1 cellular context compared by ENCODE assay signal in the genomic region with DNA sequence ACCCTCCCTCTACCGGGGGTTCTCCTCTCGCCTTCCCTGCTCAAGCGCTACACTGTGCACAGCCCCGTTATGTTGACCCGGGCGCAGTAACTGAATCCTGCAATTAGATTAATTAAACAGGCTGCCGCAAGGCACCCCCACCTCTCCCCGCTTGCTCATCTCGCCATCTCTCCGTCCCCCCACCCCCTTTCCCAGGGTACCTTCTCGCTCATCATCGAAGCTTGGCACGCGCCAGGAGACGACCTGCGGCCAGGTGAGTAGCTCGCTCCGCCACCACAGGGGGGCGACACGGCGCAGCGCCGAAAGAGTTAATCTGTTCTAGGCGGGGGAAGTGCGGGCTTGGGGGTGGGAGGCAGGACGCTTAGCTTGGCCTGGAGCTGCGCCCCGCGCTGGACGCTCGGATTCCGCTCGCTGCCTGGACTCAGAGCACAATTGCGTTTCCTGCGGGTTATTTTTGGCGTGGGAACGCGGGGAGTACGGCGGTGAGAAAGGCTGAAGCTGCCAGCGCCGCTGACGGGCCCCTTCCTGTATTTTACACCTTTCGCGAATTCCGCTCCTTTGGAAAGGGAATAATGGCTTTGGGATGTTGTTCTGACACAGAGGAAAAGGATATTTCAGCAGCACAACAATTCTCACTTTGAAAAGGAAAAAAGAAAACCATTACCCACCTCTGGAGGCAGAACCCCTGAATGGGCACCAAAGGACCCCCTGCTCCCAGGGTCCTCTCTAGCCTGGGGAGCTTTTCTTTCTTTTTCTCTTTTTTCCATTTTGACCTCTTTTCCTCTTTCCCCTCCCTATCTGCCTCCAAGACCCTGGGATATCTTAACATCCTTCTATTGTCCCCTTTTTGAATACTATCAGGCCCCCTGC.
TF ChIP-seq lines count a peak whose summit lies in the region.

No MANE protein-coding gene starts in this region.

TF ChIP-seq in K562, 482 proteins besides CTCF, POLR2A, EP300 and RAD21 (continued from another document):
- TF ChIP-seq TEAD4 (IDR thresholded peaks at IDR 0.05; ENCODE audit: low read length) (no peak), TEAD4 (CRISPR knock-in tag; IDR thresholded peaks at IDR 0.05; ENCODE audit: borderline replicate concordance) (no peak), ZNF551 (CRISPR knock-in tag; IDR thresholded peaks at IDR 0.05) (no peak), CREB1 (IDR thresholded peaks at IDR 0.05) (no peak), CREB1 (CRISPR knock-in tag; IDR thresholded peaks at IDR 0.05) (no peak; the same call in 1 of the 2 replicates), TAF15 (IDR thresholded peaks at IDR 0.05; ENCODE audit: low read depth, low read length) (no peak), NCOA1 (IDR thresholded peaks at IDR 0.05; ENCODE audit: low read depth) (no peak), CCNT2 (IDR thresholded peaks at IDR 0.05; ENCODE audit: borderline replicate concordance, extremely low read depth, insufficient read length, low read depth, low read length) (no peak), NONO (IDR thresholded peaks at IDR 0.05; ENCODE audit: low read depth in 2 of 2, low read length in 1 of 2) (no peak), HMG20B (CRISPR knock-in tag; IDR thresholded peaks at IDR 0.05) (no peak), CSDE1 (IDR thresholded peaks at IDR 0.05) (no peak), ZKSCAN8 (CRISPR knock-in tag; IDR thresholded peaks at IDR 0.05) (no peak), THRAP3 (IDR thresholded peaks at IDR 0.05; ENCODE audit: borderline replicate concordance) (no peak), ZNF347 (CRISPR knock-in tag; IDR thresholded peaks at IDR 0.05; ENCODE audit: low read depth) (no peak), CBFA2T2 (conservative IDR thresholded peaks at IDR 0.05) (no peak), ZNF239 (CRISPR knock-in tag; IDR thresholded peaks at IDR 0.05) (no peak), MTA1 (IDR thresholded peaks at IDR 0.05; ENCODE audit: borderline replicate concordance) (peak; percentile 86), SRSF1 (IDR thresholded peaks at IDR 0.05; ENCODE audit: low read depth, low read length) (no peak), XRCC4 (IDR thresholded peaks at IDR 0.05; ENCODE audit: extremely low read depth, insufficient read depth, insufficient read length) (no peak), ZNF436 (CRISPR knock-in tag; IDR thresholded peaks at IDR 0.05) (no peak), PRMT5 (CRISPR knock-in tag; IDR thresholded peaks at IDR 0.05) (no peak), DDX20 (tag; IDR thresholded peaks at IDR 0.05; ENCODE audit: low read depth) (no peak), RBM34 (IDR thresholded peaks at IDR 0.05; ENCODE audit: borderline replicate concordance, insufficient read depth, low read length) (no peak), EGR1 (conservative IDR thresholded peaks at IDR 0.05) (peak; percentile 70), GATAD2A (IDR thresholded peaks at IDR 0.05) (peak; percentile 97)
- TF ChIP-seq, protein P1, sequence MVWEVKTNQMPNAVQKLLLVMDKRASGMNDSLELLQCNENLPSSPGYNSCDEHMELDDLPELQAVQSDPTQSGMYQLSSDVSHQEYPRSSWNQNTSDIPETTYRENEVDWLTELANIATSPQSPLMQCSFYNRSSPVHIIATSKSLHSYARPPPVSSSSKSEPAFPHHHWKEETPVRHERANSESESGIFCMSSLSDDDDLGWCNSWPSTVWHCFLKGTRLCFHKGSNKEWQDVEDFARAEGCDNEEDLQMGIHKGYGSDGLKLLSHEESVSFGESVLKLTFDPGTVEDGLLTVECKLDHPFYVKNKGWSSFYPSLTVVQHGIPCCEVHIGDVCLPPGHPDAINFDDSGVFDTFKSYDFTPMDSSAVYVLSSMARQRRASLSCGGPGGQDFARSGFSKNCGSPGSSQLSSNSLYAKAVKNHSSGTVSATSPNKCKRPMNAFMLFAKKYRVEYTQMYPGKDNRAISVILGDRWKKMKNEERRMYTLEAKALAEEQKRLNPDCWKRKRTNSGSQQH (CRISPR knock-in tag; IDR thresholded peaks at IDR 0.05) = no peak
- TF ChIP-seq, protein P2, sequence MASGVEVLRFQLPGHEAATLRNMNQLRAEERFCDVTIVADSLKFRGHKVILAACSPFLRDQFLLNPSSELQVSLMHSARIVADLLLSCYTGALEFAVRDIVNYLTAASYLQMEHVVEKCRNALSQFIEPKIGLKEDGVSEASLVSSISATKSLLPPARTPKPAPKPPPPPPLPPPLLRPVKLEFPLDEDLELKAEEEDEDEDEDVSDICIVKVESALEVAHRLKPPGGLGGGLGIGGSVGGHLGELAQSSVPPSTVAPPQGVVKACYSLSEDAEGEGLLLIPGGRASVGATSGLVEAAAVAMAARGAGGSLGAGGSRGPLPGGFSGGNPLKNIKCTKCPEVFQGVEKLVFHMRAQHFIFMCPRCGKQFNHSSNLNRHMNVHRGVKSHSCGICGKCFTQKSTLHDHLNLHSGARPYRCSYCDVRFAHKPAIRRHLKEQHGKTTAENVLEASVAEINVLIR (CRISPR knock-in tag; IDR thresholded peaks at IDR 0.05) = no peak
- TF ChIP-seq, protein P3, sequence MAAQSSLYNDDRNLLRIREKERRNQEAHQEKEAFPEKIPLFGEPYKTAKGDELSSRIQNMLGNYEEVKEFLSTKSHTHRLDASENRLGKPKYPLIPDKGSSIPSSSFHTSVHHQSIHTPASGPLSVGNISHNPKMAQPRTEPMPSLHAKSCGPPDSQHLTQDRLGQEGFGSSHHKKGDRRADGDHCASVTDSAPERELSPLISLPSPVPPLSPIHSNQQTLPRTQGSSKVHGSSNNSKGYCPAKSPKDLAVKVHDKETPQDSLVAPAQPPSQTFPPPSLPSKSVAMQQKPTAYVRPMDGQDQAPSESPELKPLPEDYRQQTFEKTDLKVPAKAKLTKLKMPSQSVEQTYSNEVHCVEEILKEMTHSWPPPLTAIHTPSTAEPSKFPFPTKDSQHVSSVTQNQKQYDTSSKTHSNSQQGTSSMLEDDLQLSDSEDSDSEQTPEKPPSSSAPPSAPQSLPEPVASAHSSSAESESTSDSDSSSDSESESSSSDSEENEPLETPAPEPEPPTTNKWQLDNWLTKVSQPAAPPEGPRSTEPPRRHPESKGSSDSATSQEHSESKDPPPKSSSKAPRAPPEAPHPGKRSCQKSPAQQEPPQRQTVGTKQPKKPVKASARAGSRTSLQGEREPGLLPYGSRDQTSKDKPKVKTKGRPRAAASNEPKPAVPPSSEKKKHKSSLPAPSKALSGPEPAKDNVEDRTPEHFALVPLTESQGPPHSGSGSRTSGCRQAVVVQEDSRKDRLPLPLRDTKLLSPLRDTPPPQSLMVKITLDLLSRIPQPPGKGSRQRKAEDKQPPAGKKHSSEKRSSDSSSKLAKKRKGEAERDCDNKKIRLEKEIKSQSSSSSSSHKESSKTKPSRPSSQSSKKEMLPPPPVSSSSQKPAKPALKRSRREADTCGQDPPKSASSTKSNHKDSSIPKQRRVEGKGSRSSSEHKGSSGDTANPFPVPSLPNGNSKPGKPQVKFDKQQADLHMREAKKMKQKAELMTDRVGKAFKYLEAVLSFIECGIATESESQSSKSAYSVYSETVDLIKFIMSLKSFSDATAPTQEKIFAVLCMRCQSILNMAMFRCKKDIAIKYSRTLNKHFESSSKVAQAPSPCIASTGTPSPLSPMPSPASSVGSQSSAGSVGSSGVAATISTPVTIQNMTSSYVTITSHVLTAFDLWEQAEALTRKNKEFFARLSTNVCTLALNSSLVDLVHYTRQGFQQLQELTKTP (IDR thresholded peaks at IDR 0.05; ENCODE audit: low read depth in 1 of 2, partially characterized antibody in 2 of 2) = no peak
- TF ChIP-seq, protein P4, sequence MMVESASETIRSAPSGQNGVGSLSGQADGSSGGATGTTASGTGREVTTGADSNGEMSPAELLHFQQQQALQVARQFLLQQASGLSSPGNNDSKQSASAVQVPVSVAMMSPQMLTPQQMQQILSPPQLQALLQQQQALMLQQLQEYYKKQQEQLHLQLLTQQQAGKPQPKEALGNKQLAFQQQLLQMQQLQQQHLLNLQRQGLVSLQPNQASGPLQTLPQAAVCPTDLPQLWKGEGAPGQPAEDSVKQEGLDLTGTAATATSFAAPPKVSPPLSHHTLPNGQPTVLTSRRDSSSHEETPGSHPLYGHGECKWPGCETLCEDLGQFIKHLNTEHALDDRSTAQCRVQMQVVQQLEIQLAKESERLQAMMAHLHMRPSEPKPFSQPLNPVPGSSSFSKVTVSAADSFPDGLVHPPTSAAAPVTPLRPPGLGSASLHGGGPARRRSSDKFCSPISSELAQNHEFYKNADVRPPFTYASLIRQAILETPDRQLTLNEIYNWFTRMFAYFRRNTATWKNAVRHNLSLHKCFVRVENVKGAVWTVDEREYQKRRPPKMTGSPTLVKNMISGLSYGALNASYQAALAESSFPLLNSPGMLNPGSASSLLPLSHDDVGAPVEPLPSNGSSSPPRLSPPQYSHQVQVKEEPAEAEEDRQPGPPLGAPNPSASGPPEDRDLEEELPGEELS (CRISPR knock-in tag; IDR thresholded peaks at IDR 0.05; ENCODE audit: borderline replicate concordance) = 0 out of 2 replicates have a peak, but pooled peaks have one; percentile 44
- TF ChIP-seq, protein P5, sequence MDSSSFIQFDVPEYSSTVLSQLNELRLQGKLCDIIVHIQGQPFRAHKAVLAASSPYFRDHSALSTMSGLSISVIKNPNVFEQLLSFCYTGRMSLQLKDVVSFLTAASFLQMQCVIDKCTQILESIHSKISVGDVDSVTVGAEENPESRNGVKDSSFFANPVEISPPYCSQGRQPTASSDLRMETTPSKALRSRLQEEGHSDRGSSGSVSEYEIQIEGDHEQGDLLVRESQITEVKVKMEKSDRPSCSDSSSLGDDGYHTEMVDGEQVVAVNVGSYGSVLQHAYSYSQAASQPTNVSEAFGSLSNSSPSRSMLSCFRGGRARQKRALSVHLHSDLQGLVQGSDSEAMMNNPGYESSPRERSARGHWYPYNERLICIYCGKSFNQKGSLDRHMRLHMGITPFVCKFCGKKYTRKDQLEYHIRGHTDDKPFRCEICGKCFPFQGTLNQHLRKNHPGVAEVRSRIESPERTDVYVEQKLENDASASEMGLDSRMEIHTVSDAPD (CRISPR knock-in tag; IDR thresholded peaks at IDR 0.05) = no peak
- TF ChIP-seq, protein P6, sequence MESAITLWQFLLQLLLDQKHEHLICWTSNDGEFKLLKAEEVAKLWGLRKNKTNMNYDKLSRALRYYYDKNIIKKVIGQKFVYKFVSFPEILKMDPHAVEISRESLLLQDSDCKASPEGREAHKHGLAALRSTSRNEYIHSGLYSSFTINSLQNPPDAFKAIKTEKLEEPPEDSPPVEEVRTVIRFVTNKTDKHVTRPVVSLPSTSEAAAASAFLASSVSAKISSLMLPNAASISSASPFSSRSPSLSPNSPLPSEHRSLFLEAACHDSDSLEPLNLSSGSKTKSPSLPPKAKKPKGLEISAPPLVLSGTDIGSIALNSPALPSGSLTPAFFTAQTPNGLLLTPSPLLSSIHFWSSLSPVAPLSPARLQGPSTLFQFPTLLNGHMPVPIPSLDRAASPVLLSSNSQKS (CRISPR knock-in tag; IDR thresholded peaks at IDR 0.05) = no peak
- TF ChIP-seq, protein P7, sequence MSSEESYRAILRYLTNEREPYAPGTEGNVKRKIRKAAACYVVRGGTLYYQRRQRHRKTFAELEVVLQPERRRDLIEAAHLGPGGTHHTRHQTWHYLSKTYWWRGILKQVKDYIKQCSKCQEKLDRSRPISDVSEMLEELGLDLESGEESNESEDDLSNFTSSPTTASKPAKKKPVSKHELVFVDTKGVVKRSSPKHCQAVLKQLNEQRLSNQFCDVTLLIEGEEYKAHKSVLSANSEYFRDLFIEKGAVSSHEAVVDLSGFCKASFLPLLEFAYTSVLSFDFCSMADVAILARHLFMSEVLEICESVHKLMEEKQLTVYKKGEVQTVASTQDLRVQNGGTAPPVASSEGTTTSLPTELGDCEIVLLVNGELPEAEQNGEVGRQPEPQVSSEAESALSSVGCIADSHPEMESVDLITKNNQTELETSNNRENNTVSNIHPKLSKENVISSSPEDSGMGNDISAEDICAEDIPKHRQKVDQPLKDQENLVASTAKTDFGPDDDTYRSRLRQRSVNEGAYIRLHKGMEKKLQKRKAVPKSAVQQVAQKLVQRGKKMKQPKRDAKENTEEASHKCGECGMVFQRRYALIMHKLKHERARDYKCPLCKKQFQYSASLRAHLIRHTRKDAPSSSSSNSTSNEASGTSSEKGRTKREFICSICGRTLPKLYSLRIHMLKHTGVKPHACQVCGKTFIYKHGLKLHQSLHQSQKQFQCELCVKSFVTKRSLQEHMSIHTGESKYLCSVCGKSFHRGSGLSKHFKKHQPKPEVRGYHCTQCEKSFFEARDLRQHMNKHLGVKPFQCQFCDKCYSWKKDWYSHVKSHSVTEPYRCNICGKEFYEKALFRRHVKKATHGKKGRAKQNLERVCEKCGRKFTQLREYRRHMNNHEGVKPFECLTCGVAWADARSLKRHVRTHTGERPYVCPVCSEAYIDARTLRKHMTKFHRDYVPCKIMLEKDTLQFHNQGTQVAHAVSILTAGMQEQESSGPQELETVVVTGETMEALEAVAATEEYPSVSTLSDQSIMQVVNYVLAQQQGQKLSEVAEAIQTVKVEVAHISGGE (CRISPR knock-in tag; IDR thresholded peaks at IDR 0.05) = no peak
TF ChIP-seq in K562: peak in this region for 76.
